Comparison of ENCODE assay signal across 9 cellular contexts in genomic region chr10:12042409-12042796, GRCh38. TPM values are rescaled to one million over a fixed set of nuclear protein-coding genes. Genes with fewer than 3 reads are reported as not detected.
A peak's percentile ranks its signal among the peaks of the same experiment; 100 is the strongest.
DNase-seq lines count a peak whose midpoint lies in the region; ATAC-seq, FAIRE-seq and TF ChIP-seq lines count a peak whose summit lies in the region.
"Had no signal": no experiment of that assay in that cellular context is flagged by ENCODE, and none has a peak within 500 bp of the region (broad histone marks: within the 10 kb centered on the region; RNA-seq: fewer than 3 reads in every experiment).

No MANE protein-coding gene starts in this region.

- no peaks in the 10 kb centered on the region for H3K27me3 ChIP-seq in bronchial epithelial cell (ENCODE audit: control insufficient read depth, insufficient read depth, low read length)
- no peaks in the 10 kb centered on the region for H3K27me3 ChIP-seq in right lobe of liver

- H3K4me3 ChIP-seq in bronchial epithelial cell (ENCODE audit: low read depth, low read length) (peak overlapping the region; percentile 99), right lobe of liver (peak overlapping the region; percentile 84 to 98 (median 98))

- peaks cover 0 to 34% (median 9%) of the 10 kb centered on the region in 4 donors for H3K4me1 ChIP-seq in right lobe of liver

- no peaks in the 10 kb centered on the region for H3K36me3 ChIP-seq in bronchial epithelial cell (ENCODE audit: control insufficient read depth, insufficient read depth, low read length)
- no peaks in the 10 kb centered on the region for H3K36me3 ChIP-seq in right lobe of liver

- WGBS in right lobe of liver (ENCODE audit: insufficient coverage, low coverage, low lambda C conversion rate, missing lambda C conversion rate) = 2% methylated on average over 7 of the region's 31 CpGs

- H3K4me1 Mint-ChIP-seq in T-helper 17 cell = peaks cover 25% of the 10 kb centered on the region

- TF ChIP-seq POLR2A in right lobe of liver (IDR thresholded peaks at IDR 0.05) = peak; percentile 34

- FAIRE-seq in bronchial epithelial cell (lab: Jason Lieb, UNC) = no peak
- FAIRE-seq: islet of Langerhans had no signal

- TF ChIP-seq CTCF in GM13977 (IDR thresholded peaks at IDR 0.05; ENCODE audit: extremely low read depth, insufficient read depth, missing control alignments) (no peak), bronchial epithelial cell (IDR thresholded peaks at IDR 0.05; ENCODE audit: insufficient read depth, low read length, severe bottlenecking) (no peak), right lobe of liver (IDR thresholded peaks at IDR 0.05) (no peak)

- peak; percentile 13 for ATAC-seq in HG02885 (IDR thresholded peaks at IDR 0.05; ENCODE audit: poor library complexity, unreplicated experiment)
- peak; percentile 6 for ATAC-seq in T-helper 17 cell
- ATAC-seq in right lobe of liver = peak; percentile 2 to 8 (median 2)
- ATAC-seq in HG02938 (IDR thresholded peaks at IDR 0.05; ENCODE audit: unreplicated experiment) = no peak

- peaks cover 6% of the 10 kb centered on the region for H3K36me3 Mint-ChIP-seq in T-helper 17 cell (ENCODE audit: low read depth)

- H3K27ac ChIP-seq in right lobe of liver = peak overlapping the region; percentile 91 to 100 (median 99)

- intact Hi-C loops in right lobe of liver (cut with DNase I) = no loop called here

- H3K9me3 ChIP-seq in T-helper 17 cell (ENCODE audit: control insufficient read depth, low read length, poor library complexity, severe bottlenecking) = no peaks in the 10 kb centered on the region
- no peaks in the 10 kb centered on the region for H3K9me3 ChIP-seq in right lobe of liver

- no peaks in the 10 kb centered on the region for H3K27me3 Mint-ChIP-seq in T-helper 17 cell

- peak overlapping the region; percentile 99 for H3K4me3 Mint-ChIP-seq in T-helper 17 cell

- in situ Hi-C loops in GM13977 (cut with MboI; ENCODE audit: low pct_unique_long_range_greater_than_20kb, low sequenced_read_pairs, unreplicated experiment) = no loop called here

- H3K27ac Mint-ChIP-seq in T-helper 17 cell = peak overlapping the region; percentile 99

- peak; percentile 36 for DNase-seq in GM13977 (ENCODE audit: low spot score)
- DNase-seq in T-helper 17 cell = peak; percentile 36 to 48 (median 39)
- no peak for DNase-seq in bronchial epithelial cell (ENCODE audit: low read depth)
- DNase-seq in right lobe of liver = peak in 2 of 3 donors; percentile 58 to 62
- peak; percentile 52 for DNase-seq in stimulated activated CD8-positive, alpha-beta memory T cell treated with anti-CD3 and anti-CD28 coated beads, Interleukin-12 subunit alpha, Interleukin-12 subunit beta, amount 100 ng/mL, for 4 hours (ENCODE audit: low read depth)
- no peak for DNase-seq in DMS79 (lab: John Stamatoyannopoulos, UW)

RNA-seq across cellular contexts. Expression of gene UPF2, which starts 0.2 kb away (rescaled TPM):
- total RNA-seq in T-helper 17 cell (10 to 100 TPM; 21.5 to 24.7 TPM), bronchial epithelial cell (16.1 and 26.0 TPM in 2 replicates), right lobe of liver (10 to 100 TPM in 3 of 6 experiments, 1 to 10 TPM in 3; 8.7 to 12.6 (median 9.8) TPM)

RNA-seq across cellular contexts. Expression of gene DHTKD1, which starts 26.4 kb away (rescaled TPM):
- total RNA-seq in T-helper 17 cell = 10 to 100 TPM in 1 of 2 donors, 1 to 10 TPM in 1; 8.9 to 10.3 TPM
- total RNA-seq in bronchial epithelial cell = 18.4 and 20.9 TPM in 2 replicates
- 100 to 1,000 TPM in 3 of 6 experiments, 10 to 100 TPM in 3; 65.8 to 166 (median 100) TPM for total RNA-seq in right lobe of liver

Comparison
In these comparisons a context has a peak if more than half of its experiments do, and no peak if none do; other contexts are left out.
1. DNase-seq: peak in GM13977 (single experiment), T-helper 17 cell (3 of 3), right lobe of liver (2 of 3) and stimulated activated CD8-positive, alpha-beta memory T cell treated with anti-CD3 and anti-CD28 coated beads, Interleukin-12 subunit alpha, Interleukin-12 subunit beta, amount 100 ng/mL, for 4 hours (single experiment); none in bronchial epithelial cell (single experiment) and DMS79 (single experiment).